ENCODE assay signal across 8 cellular contexts in the genomic region with DNA sequence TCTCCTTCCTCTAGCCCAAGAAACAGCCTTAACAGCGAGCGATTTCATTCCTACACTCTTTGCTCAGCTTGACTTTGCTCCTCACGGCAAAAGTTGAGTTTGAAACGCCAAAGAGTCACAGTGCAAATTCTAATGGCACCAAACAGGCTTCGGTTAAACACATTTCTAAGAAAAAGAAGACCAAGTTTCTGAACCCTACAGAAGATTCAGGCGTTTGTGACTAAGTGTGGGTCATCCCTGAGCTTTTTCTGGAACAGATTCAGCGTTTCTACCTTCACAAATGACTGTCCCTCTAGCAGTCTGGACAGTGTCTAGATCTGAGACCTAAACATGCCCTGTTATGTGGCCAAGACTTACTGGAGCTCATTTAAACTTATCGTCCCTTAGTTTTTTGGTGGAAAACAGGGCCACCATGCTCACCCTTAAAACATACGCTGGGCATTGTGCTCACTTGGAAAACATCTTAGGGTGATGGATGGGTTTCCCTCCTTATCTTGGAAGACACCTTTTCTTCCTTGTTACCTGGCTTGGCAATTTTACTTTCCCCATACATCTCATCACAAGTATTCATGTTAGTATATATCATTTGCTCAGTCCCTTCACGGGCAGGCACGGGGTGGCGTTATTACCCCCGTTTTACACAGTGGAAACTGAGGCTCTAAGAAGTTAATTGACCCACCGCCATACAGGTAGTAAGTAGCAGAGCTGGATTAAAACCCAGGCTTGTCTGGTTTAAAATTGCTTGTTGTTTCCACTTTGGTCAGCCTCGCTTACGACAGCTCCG. TPM values are rescaled to one million over a fixed set of nuclear protein-coding genes. Genes with fewer than 3 reads are reported as not detected.
A peak's percentile ranks its signal among the peaks of the same experiment; 100 is the strongest.
DNase-seq lines count a peak whose midpoint lies in the region; ATAC-seq and TF ChIP-seq lines count a peak whose summit lies in the region.

No MANE protein-coding gene starts in this region.

- WGBS in smooth muscle cell (ENCODE audit: low lambda C conversion rate) = 11% methylated on average over 17 of the region's 17 CpGs

- peaks cover 9% of the 10 kb centered on the region for H3K27me3 ChIP-seq in iPS-15b (ENCODE audit: control insufficient read depth, insufficient read depth, low read length)
- no peaks in the 10 kb centered on the region for H3K27me3 ChIP-seq in smooth muscle cell (ENCODE audit: low read depth)

- H3K36me3 Mint-ChIP-seq in activated naive CD8-positive, alpha-beta T cell = no peaks in the 10 kb centered on the region

- no peaks in the 10 kb centered on the region for H3K4me1 ChIP-seq in iPS-15b (ENCODE audit: control insufficient read depth, insufficient read depth, low read length)
- H3K4me1 ChIP-seq in smooth muscle cell (ENCODE audit: low read depth) = peaks cover 38% of the 10 kb centered on the region

- peaks cover 11% of the 10 kb centered on the region for H3K27me3 Mint-ChIP-seq in activated naive CD8-positive, alpha-beta T cell

- H3K4me1 Mint-ChIP-seq in activated naive CD8-positive, alpha-beta T cell (ENCODE audit: low read depth) = peaks cover 20% of the 10 kb centered on the region

- no peak for ATAC-seq in left lobe of liver

- no peaks in the 10 kb centered on the region for H3F3A ChIP-seq in smooth muscle cell (ENCODE audit: low read depth)

- peak overlapping the region; percentile 87 for H3K27ac ChIP-seq in smooth muscle cell (ENCODE audit: low read depth)

- peak overlapping the region; percentile 49 for H2AFZ ChIP-seq in smooth muscle cell (ENCODE audit: low read depth)

- DNase-seq in NCI-H2107 treated with DMSO at 0.1 percent for 48 hours (lab: John Stamatoyannopoulos, UW; ENCODE audit: unreplicated experiment) (peak; percentile 39), NCI-H2107 (lab: John Stamatoyannopoulos, UW) (no peak), smooth muscle cell (lab: John Stamatoyannopoulos, UW; ENCODE audit: unreplicated experiment) (no peak), NCI-H524 (lab: John Stamatoyannopoulos, UW) (no peak), NCI-H446 (lab: John Stamatoyannopoulos, UW) (no peak), left lobe of liver (ENCODE audit: low spot score) (no peak)

- H3K79me2 ChIP-seq in smooth muscle cell (ENCODE audit: low read depth) = peaks cover 58% of the 10 kb centered on the region

- H3K9me3 Mint-ChIP-seq in activated naive CD8-positive, alpha-beta T cell (ENCODE audit: low read depth) = no peaks in the 10 kb centered on the region

- H3K27ac Mint-ChIP-seq in activated naive CD8-positive, alpha-beta T cell = peak overlapping the region; percentile 64

- H3K4me3 Mint-ChIP-seq in activated naive CD8-positive, alpha-beta T cell = peak overlapping the region; percentile 91

- no peaks in the 10 kb centered on the region for H3K36me3 ChIP-seq in iPS-15b (ENCODE audit: control insufficient read depth, insufficient read depth, low read length)
- no peaks in the 10 kb centered on the region for H3K36me3 ChIP-seq in smooth muscle cell (ENCODE audit: low read depth)

- H3K4me3 ChIP-seq in iPS-15b (ENCODE audit: low read depth, low read length) = peak overlapping the region; percentile 72
- peak overlapping the region; percentile 93 for H3K4me3 ChIP-seq in smooth muscle cell

- TF ChIP-seq CTCF in smooth muscle cell (IDR thresholded peaks at IDR 0.05; ENCODE audit: borderline replicate concordance, insufficient read depth, poor library complexity, severe bottlenecking) = no peak

- H3K4me2 ChIP-seq in smooth muscle cell = peak overlapping the region; percentile 94

- H3K9ac ChIP-seq in iPS-15b (ENCODE audit: low read depth, low read length) (no peak overlapping the region), smooth muscle cell (ENCODE audit: low read depth) (peak overlapping the region; percentile 79)

- H4K20me1 ChIP-seq in smooth muscle cell (ENCODE audit: low read depth) = peaks cover 43% of the 10 kb centered on the region

- H3K9me3 ChIP-seq in iPS-15b (ENCODE audit: control insufficient read depth, insufficient read depth, low read length) (no peaks in the 10 kb centered on the region), smooth muscle cell (replicated peaks; ENCODE audit: low read depth) (no peaks in the 10 kb centered on the region)

RNA-seq across cellular contexts. Expression of a gene that starts 1.0 kb away (rescaled TPM):
- total RNA-seq in smooth muscle cell = 77.5 and 92.5 TPM in 2 replicates
- polyA plus RNA-seq in smooth muscle cell = 59.4 and 67.7 TPM in 2 replicates
- total RNA-seq in left lobe of liver = 4.6 TPM

Comparison
In these comparisons a context has a peak if more than half of its experiments do, and no peak if none do; other contexts are left out.
1. RNA of a gene that starts 1.0 kb away (total RNA-seq): 77.5 to 92.5 TPM in smooth muscle cell; 4.6 TPM in left lobe of liver (single experiment); every median in the first group is over 10 times any median in the second.